32 cellular contexts compared by ENCODE assay signal in the genomic region with DNA sequence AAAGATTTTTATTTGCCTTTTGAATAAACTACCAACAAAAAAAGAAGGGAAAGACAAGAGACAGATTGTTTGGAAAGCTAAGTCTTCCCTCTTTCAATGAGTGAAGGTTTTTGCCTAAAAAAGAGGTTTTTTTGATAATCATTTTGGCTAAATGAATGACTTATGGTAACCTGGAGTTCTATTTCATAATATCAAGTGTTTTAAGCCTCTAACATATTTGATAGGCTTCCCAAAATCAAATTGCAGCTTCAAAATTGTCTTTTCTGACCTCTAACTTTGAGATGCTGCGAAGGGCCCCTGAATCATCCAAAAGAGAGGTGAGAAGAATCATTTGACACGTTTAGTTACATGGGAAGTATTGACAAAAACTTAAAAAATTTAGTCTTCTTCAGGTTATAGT. TPM values are rescaled to one million over a fixed set of nuclear protein-coding genes. Genes with fewer than 3 reads are reported as not detected.
A peak's percentile ranks its signal among the peaks of the same experiment; 100 is the strongest.
DNase-seq lines count a peak whose midpoint lies in the region; ATAC-seq, FAIRE-seq and TF ChIP-seq lines count a peak whose summit lies in the region.
"Had no signal": no experiment of that assay in that cellular context is flagged by ENCODE, and none has a peak within 500 bp of the region (broad histone marks: within the 10 kb centered on the region; RNA-seq: fewer than 3 reads in every experiment).

No MANE protein-coding gene starts in this region.

- no peak overlapping the region for H3K4me3 Mint-ChIP-seq in activated CD4-positive, alpha-beta T cell treated with anti-CD3 and anti-CD28 coated beads, Interleukin-2, amount 10 ng/mL, durations not matched to agents 24 days and 14 days
- H3K4me3 Mint-ChIP-seq: B cell; CD14-positive monocyte; CD4-positive, alpha-beta memory T cell; CD4-positive, alpha-beta T cell; CD4-positive, CD25-positive, alpha-beta regulatory T cell; CD8-positive, alpha-beta memory T cell; CD8-positive, alpha-beta T cell had no signal

- ATAC-seq in K562, result no peak
- no peak for ATAC-seq in GM21737 (IDR thresholded peaks at IDR 0.05; ENCODE audit: unreplicated experiment)
- ATAC-seq: A549; CD8-positive, alpha-beta T cell had no signal

- TF ChIP-seq CTCF in K562 (IDR thresholded peaks at IDR 0.05 in 2 of 3, conservative IDR thresholded peaks at IDR 0.05 in 1 of 3; ENCODE audit: insufficient read depth in 2 of 3, low read depth in 1 of 3, low read length in 3 of 3), result no peak

- H3K9me1 ChIP-seq in K562 (ENCODE audit: control insufficient read depth, insufficient read depth, low read length), result no peaks in the 10 kb centered on the region

- H3K4me2 ChIP-seq in K562 (ENCODE audit: insufficient read depth, low read length), result no peak overlapping the region
- H3K4me2 ChIP-seq: A549; BLaER1; BLaER1 treated with 17β-estradiol and CSF1 and Interleukin-3, amounts not matched to agents 10 nM and 100 nM had no signal

- CTCF ChIA-PET in K562 (lab: Yijun Ruan, JAX; ENCODE audit: low intra/inter-chr PET ratio), result no interaction called here

- peak; percentile 21 for DNase-seq in activated CD4-positive, alpha-beta T cell treated with anti-CD3 and anti-CD28 coated beads, Interleukin-2, amount 10 ng/mL, durations not matched to agents 24 days and 14 days
- no peak for DNase-seq in activated CD4-positive, alpha-beta T cell treated with anti-CD3 and anti-CD28 coated beads, Interleukin-2, amount 50 U/mL, for 4 hours
- no peak for DNase-seq in K562 (ENCODE audit: extremely low read depth in 1 of 4, low spot score in 3 of 4)
- DNase-seq: 8988T; ACHN; AML-193; BE2C; C1 segment of cervical spinal cord; Caco-2; Calu3; CD4-positive, alpha-beta memory T cell; CD4-positive, alpha-beta T cell; CD4-positive, CD25-positive, alpha-beta regulatory T cell; CD8-positive, alpha-beta memory T cell; CD8-positive, alpha-beta T cell; COR-L47; DMS 273 treated with DMSO at 0.1 percent for 48 hours; DMS153; DMS53; DMS79; DMS79 treated with DMSO at 0.1 percent for 48 hours; DND-41; EL had no signal

- no peaks in the 10 kb centered on the region for H3K36me3 ChIP-seq in K562 (ENCODE audit: control insufficient read depth, insufficient read depth, low read length)
- H3K36me3 ChIP-seq: BE2C, BLaER1 had no signal

- TF ChIP-seq RAD21 in K562 (CRISPR knock-in tag; conservative IDR thresholded peaks at IDR 0.05 in 1 of 2, IDR thresholded peaks at IDR 0.05 in 1 of 2), result no peak

- H3K4me1 Mint-ChIP-seq in activated CD4-positive, alpha-beta T cell treated with anti-CD3 and anti-CD28 coated beads, Interleukin-2, amount 10 ng/mL, durations not matched to agents 24 days and 14 days, result peaks cover 5% of the 10 kb centered on the region
- H3K4me1 Mint-ChIP-seq: B cell; CD14-positive monocyte; CD4-positive, alpha-beta memory T cell; CD8-positive, alpha-beta memory T cell had no signal

- no peak overlapping the region for H3K4me3 ChIP-seq in K562
- H3K4me3 ChIP-seq: A549; BLaER1; BLaER1 treated with 17β-estradiol and CSF1 and Interleukin-3, amounts not matched to agents 10 nM and 100 nM had no signal

- H3K9me3 ChIP-seq in K562 (replicated peaks; ENCODE audit: control insufficient read depth, insufficient read depth, low read depth, low read length), result peaks cover 12% of the 10 kb centered on the region
- H3K9me3 ChIP-seq: BE2C had no signal

- no peaks in the 10 kb centered on the region for H3K27me3 ChIP-seq in K562 (ENCODE audit: control insufficient read depth in 2 of 2, insufficient read depth in 2 of 2, low read length in 2 of 2)
- H3K27me3 ChIP-seq: BLaER1; BLaER1 treated with 17β-estradiol and CSF1 and Interleukin-3, amounts not matched to agents 10 nM and 100 nM had no signal

- POLR2A ChIA-PET in K562 (lab: Yijun Ruan, JAX), result no interaction called here

- no peak for TF ChIP-seq EP300 in K562 (IDR thresholded peaks at IDR 0.05; ENCODE audit: low read length)

- peaks cover 14% of the 10 kb centered on the region for H3K9me3 Mint-ChIP-seq in activated CD4-positive, alpha-beta T cell treated with anti-CD3 and anti-CD28 coated beads, Interleukin-2, amount 10 ng/mL, durations not matched to agents 24 days and 14 days

- H3K27ac ChIP-seq in K562 (ENCODE audit: extremely low read depth, low read depth, low read length), result no peak overlapping the region
- H3K27ac ChIP-seq: 22Rv1; A549; BLaER1; BLaER1 treated with 17β-estradiol and CSF1 and Interleukin-3, amounts not matched to agents 10 nM and 100 nM; C4-2B had no signal

- no peak for TF ChIP-seq POLR2A in K562 (conservative IDR thresholded peaks at IDR 0.05)

- intact Hi-C loops in activated CD4-positive, alpha-beta T cell treated with anti-CD3 and anti-CD28 coated beads, Interleukin-2, amount 10 ng/mL, durations not matched to agents 24 days and 14 days (cut with micrococcal nuclease), result no loop called here
- intact Hi-C loops in K562 (cut with micrococcal nuclease), result no loop called here

- H3K36me3 Mint-ChIP-seq in activated CD4-positive, alpha-beta T cell treated with anti-CD3 and anti-CD28 coated beads, Interleukin-2, amount 10 ng/mL, durations not matched to agents 24 days and 14 days (ENCODE audit: low read depth), result peaks cover 14% of the 10 kb centered on the region
- H3K36me3 Mint-ChIP-seq: CD14-positive monocyte; CD4-positive, CD25-positive, alpha-beta regulatory T cell; CD8-positive, alpha-beta T cell had no signal

- H2AFZ ChIP-seq in K562 (ENCODE audit: low read depth, low read length), result no peak overlapping the region

- H3K27me3 Mint-ChIP-seq in activated CD4-positive, alpha-beta T cell treated with anti-CD3 and anti-CD28 coated beads, Interleukin-2, amount 10 ng/mL, durations not matched to agents 24 days and 14 days, result peaks cover under 1% of the 10 kb centered on the region

- H3K79me2 ChIP-seq in K562 (ENCODE audit: control insufficient read depth, insufficient read depth, low read length), result no peaks in the 10 kb centered on the region

- no peak overlapping the region for H3K27ac Mint-ChIP-seq in activated CD4-positive, alpha-beta T cell treated with anti-CD3 and anti-CD28 coated beads, Interleukin-2, amount 10 ng/mL, durations not matched to agents 24 days and 14 days
- H3K27ac Mint-ChIP-seq: B cell; CD14-positive monocyte; CD4-positive, alpha-beta T cell; CD4-positive, CD25-positive, alpha-beta regulatory T cell; CD8-positive, alpha-beta memory T cell; CD8-positive, alpha-beta T cell had no signal

- 0% methylated on average over 2 of the region's 2 CpGs for WGBS in K562 (ENCODE audit: insufficient coverage, low coverage, missing lambda C conversion rate)

- no peaks in the 10 kb centered on the region for H4K20me1 ChIP-seq in K562 (replicated peaks; ENCODE audit: control insufficient read depth, insufficient read depth, low read length)
- H4K20me1 ChIP-seq: BLaER1; BLaER1 treated with 17β-estradiol and CSF1 and Interleukin-3, amounts not matched to agents 10 nM and 100 nM had no signal

- no peak overlapping the region for H3K9ac ChIP-seq in K562 (ENCODE audit: insufficient read depth in 1 of 2, low read depth in 2 of 2, low read length in 2 of 2)
- H3K9ac ChIP-seq: BLaER1; BLaER1 treated with 17β-estradiol and CSF1 and Interleukin-3, amounts not matched to agents 10 nM and 100 nM had no signal

- in situ Hi-C loops in K562 (cut with MboI), result no loop called here

- BruUV-seq in K562 (replicated peaks; lab: Mats Ljungman, UMichigan), result no TSS peak

- no peaks in the 10 kb centered on the region for H3K4me1 ChIP-seq in K562 (replicated peaks in 1 of 2; ENCODE audit: control insufficient read depth in 2 of 2, insufficient read depth in 2 of 2, low read length in 2 of 2)
- H3K4me1 ChIP-seq: A549, BE2C, BLaER1, Caco-2 had no signal

- no peak for FAIRE-seq in K562 (lab: Jason Lieb, UNC)
- FAIRE-seq: A549, D721Med had no signal

TF ChIP-seq in K562, 482 proteins besides CTCF, POLR2A, EP300 and RAD21 (continues in another document):
- TF ChIP-seq TRIM24 (IDR thresholded peaks at IDR 0.05) (peak in 1 of 2 experiments; percentile 55; a peak in 2 of 4 replicates), XRCC3 (IDR thresholded peaks at IDR 0.05) (no peak), PHB (CRISPR knock-in tag; IDR thresholded peaks at IDR 0.05) (no peak), SAFB (IDR thresholded peaks at IDR 0.05; ENCODE audit: borderline replicate concordance, low read depth, low read length) (no peak), CBX3 (IDR thresholded peaks at IDR 0.05; ENCODE audit: borderline replicate concordance in 1 of 2, low read length in 2 of 2) (peak in 1 of 2 experiments; percentile 58; a peak in 2 of 3 replicates)
- TF ChIP-seq, protein P1, sequence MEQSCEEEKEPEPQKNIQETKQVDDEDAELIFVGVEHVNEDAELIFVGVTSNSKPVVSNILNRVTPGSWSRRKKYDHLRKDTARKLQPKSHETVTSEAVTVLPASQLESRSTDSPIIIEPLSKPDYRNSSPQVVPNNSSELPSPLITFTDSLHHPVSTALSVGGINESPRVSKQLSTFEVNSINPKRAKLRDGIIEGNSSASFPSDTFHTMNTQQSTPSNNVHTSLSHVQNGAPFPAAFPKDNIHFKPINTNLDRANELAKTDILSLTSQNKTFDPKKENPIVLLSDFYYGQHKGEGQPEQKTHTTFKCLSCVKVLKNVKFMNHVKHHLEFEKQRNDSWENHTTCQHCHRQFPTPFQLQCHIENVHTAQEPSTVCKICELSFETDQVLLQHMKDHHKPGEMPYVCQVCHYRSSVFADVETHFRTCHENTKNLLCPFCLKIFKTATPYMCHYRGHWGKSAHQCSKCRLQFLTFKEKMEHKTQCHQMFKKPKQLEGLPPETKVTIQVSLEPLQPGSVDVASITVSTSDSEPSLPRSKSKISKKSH (CRISPR knock-in tag; IDR thresholded peaks at IDR 0.05), result peak; percentile 79

RNA-seq across cellular contexts. Expression of a gene that starts 53.0 kb away (rescaled TPM):
- total RNA-seq in activated CD4-positive, alpha-beta T cell treated with anti-CD3 and anti-CD28 coated beads, Interleukin-2, amount 10 ng/mL, durations not matched to agents 24 days and 14 days, result 480 and 484 TPM in 2 replicates
- 53.3 and 184 TPM in 2 replicates for total RNA-seq in K562 (2011; cell fraction: chromatin; rRNA removed; ENCODE audit: low replicate concordance)
- total RNA-seq in K562 (2011; cell fraction: nucleolus; rRNA removed), result 23.0 and 32.8 TPM in 2 replicates
- total RNA-seq in K562 (2011; cell fraction: nucleoplasm; rRNA removed), result 75.4 and 125 TPM in 2 replicates
- 61.4 and 71.7 TPM in 2 replicates for total RNA-seq in K562 (2014; rRNA removed)
- 160 and 179 TPM in 2 replicates for total RNA-seq in K562 (2014; rRNA removed; fragmentation: Illumina TruSeq; extraction: Trizol)
- 134 and 151 TPM in 2 replicates for total RNA-seq in K562 (2015; rRNA removed; fragmentation: Illumina TruSeq; extraction: Trizol)
- total RNA-seq in K562 (2021), result 134 and 150 TPM in 2 replicates
- polyA plus RNA-seq in K562 (2011; rRNA removed), result 70.1 and 106 TPM in 2 replicates
- polyA plus RNA-seq in K562 (2011; cell fraction: cytosol; rRNA removed), result 16.2 and 27.0 TPM in 2 replicates
- 20.3 and 26.6 TPM in 2 replicates for polyA plus RNA-seq in K562 (2011; cell fraction: nucleus; rRNA removed)
- 86.7 and 97.4 TPM in 2 replicates for polyA plus RNA-seq in K562 (2012)
- 113 and 133 TPM in 2 replicates for polyA plus RNA-seq in K562 (2014; fragmentation: Illumina TruSeq; extraction: Trizol)
- 10 to 100 TPM; 41.1 to 56.6 TPM for polyA plus RNA-seq in K562 (2014; fragmentation: Nextera tagmentation; extraction: Ambion mirVana)
- 79.6 and 90.7 TPM in 2 replicates for polyA plus RNA-seq in K562 (2014; rRNA removed)
- polyA minus RNA-seq in K562 (2011; rRNA and poly(A)+ RNA removed), result 158 and 163 TPM in 2 replicates
- 86.7 and 104 TPM in 2 replicates for polyA minus RNA-seq in K562 (2011; cell fraction: cytosol; rRNA and poly(A)+ RNA removed)
- polyA minus RNA-seq in K562 (2011; cell fraction: nucleus; rRNA and poly(A)+ RNA removed), result 62.3 and 99.6 TPM in 2 replicates
